ENCODE assay signal across 13 cellular contexts in the genomic region with DNA sequence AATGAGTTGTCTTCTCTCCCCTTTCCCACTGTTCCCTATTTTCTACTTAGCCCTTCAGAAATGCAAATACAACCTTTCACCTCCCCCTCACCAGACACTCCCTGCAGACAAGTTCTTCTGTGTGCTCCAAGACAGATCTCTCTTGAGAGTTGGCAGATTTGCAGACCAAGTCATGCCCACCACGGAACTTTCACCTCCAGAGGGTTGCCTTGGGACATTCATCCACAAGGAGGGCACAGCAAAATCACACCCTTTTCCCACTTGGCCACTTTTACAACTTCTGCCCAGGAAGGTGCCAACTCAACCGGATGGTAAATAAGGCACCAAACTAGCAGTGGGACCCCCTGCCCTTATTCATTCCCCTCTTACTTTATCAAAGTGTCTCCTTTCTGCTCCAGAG.
"Had no signal": no experiment of that assay in that cellular context is flagged by ENCODE, and none has a peak within 500 bp of the region (broad histone marks: within the 10 kb centered on the region; RNA-seq: fewer than 3 reads in every experiment).

No MANE protein-coding gene starts in this region.

- H3K27ac ChIP-seq: foreskin keratinocyte, neutrophil, stomach had no signal

- H3K36me3 Mint-ChIP-seq: naive thymus-derived CD8-positive, alpha-beta T cell had no signal

- H3K9me3 Mint-ChIP-seq: effector memory CD8-positive, alpha-beta T cell had no signal

- ATAC-seq: effector memory CD8-positive, alpha-beta T cell; foreskin keratinocyte; left colon; left ventricle myocardium superior; naive thymus-derived CD8-positive, alpha-beta T cell; sciatic nerve had no signal

- H3K27ac Mint-ChIP-seq: effector memory CD8-positive, alpha-beta T cell; naive thymus-derived CD8-positive, alpha-beta T cell had no signal

- DNase-seq: effector memory CD8-positive, alpha-beta T cell; foreskin keratinocyte; left colon; left ventricle myocardium superior; naive thymus-derived CD8-positive, alpha-beta T cell; posterior cingulate gyrus; stimulated activated naive CD4-positive, alpha-beta T cell; stomach; substantia nigra; trophoblast cell had no signal

- H3K9me3 ChIP-seq: neutrophil, stomach had no signal

- H3K4me1 ChIP-seq: foreskin keratinocyte, stomach had no signal

- H3K4me3 Mint-ChIP-seq: effector memory CD8-positive, alpha-beta T cell; naive thymus-derived CD8-positive, alpha-beta T cell had no signal

- H3K36me3 ChIP-seq: neutrophil had no signal

- H3K4me3 ChIP-seq: lung, stomach had no signal
